Comparison of ENCODE assay signal across 13 cellular contexts in genomic region chr13:32837973-32838940, GRCh38.
DNase-seq lines count a peak whose midpoint lies in the region; ATAC-seq, FAIRE-seq and TF ChIP-seq lines count a peak whose summit lies in the region.
"Had no signal": no experiment of that assay in that cellular context is flagged by ENCODE, and none has a peak within 500 bp of the region (broad histone marks: within the 10 kb centered on the region; RNA-seq: fewer than 3 reads in every experiment).

No MANE protein-coding gene starts in this region.

- H3K9me3 ChIP-seq in BLaER1 treated with 17β-estradiol and CSF1 and Interleukin-3, amounts not matched to agents 10 nM and 100 nM (replicated peaks in 1 of 11): peaks cover 10 to 33% (median 23%) of the 10 kb centered on the region in 11 experiments
- H3K9me3 ChIP-seq in astrocyte (ENCODE audit: insufficient read depth, low read depth, low read length) (no peaks in the 10 kb centered on the region), GM23248 (ENCODE audit: low read depth) (no peaks in the 10 kb centered on the region)

- H3K4me1 Mint-ChIP-seq in astrocyte (ENCODE audit: low read depth, unreplicated experiment) (peaks cover 4% of the 10 kb centered on the region), nephron progenitor cell (peaks cover 35% of the 10 kb centered on the region)

- no peaks in the 10 kb centered on the region for H3K27me3 Mint-ChIP-seq in astrocyte (ENCODE audit: low read depth, unreplicated experiment)
- no peaks in the 10 kb centered on the region for H3K27me3 Mint-ChIP-seq in nephron progenitor cell (ENCODE audit: low read depth, poor library complexity)
- H3K27me3 Mint-ChIP-seq: CD4-positive, CD25-positive, alpha-beta regulatory T cell had no signal

- H3K9me3 Mint-ChIP-seq in astrocyte (ENCODE audit: unreplicated experiment): no peaks in the 10 kb centered on the region
- H3K9me3 Mint-ChIP-seq in nephron progenitor cell: peaks cover 35% of the 10 kb centered on the region

- TF ChIP-seq CTCF in astrocyte (IDR thresholded peaks at IDR 0.05; ENCODE audit: insufficient read depth, low read depth, low read length) (no peak), nephron progenitor cell (IDR thresholded peaks at IDR 0.05) (no peak)

- 84 to 86% methylated on average over 18 of the region's 18 CpGs for WGBS in GM23248 (ENCODE audit: low coverage in 1 of 2, low lambda C conversion rate in 2 of 2, missing lambda C conversion rate in 2 of 2), 2 experiments

- no peaks in the 10 kb centered on the region for H4K20me1 ChIP-seq in BLaER1 treated with 17β-estradiol and CSF1 and Interleukin-3, amounts not matched to agents 10 nM and 100 nM
- H4K20me1 ChIP-seq in astrocyte (ENCODE audit: insufficient read depth, low read length) (no peaks in the 10 kb centered on the region), GM23248 (ENCODE audit: insufficient read depth) (no peaks in the 10 kb centered on the region)

- no peaks in the 10 kb centered on the region for H3F3A ChIP-seq in GM23248 (ENCODE audit: insufficient read depth)

- ATAC-seq in GM18498 (IDR thresholded peaks at IDR 0.05; ENCODE audit: unreplicated experiment): no peak

- H3K36me3 ChIP-seq in BLaER1 treated with 17β-estradiol and CSF1 and Interleukin-3, amounts not matched to agents 10 nM and 100 nM: no peaks in the 10 kb centered on the region
- no peaks in the 10 kb centered on the region for H3K36me3 ChIP-seq in astrocyte (ENCODE audit: insufficient read depth, low read length)
- H3K36me3 ChIP-seq in GM23248 (ENCODE audit: low read depth): no peaks in the 10 kb centered on the region
- H3K36me3 ChIP-seq: cardiac muscle cell, right atrium auricular region had no signal

- peaks cover 0 to 26% (median 24%) of the 10 kb centered on the region in 10 experiments; a peak in 17 of 20 replicates for H3K4me1 ChIP-seq in BLaER1 treated with 17β-estradiol and CSF1 and Interleukin-3, amounts not matched to agents 10 nM and 100 nM
- H3K4me1 ChIP-seq in astrocyte (ENCODE audit: insufficient read depth, low read length) (peaks cover 7% of the 10 kb centered on the region), GM23248 (ENCODE audit: insufficient read depth) (no peaks in the 10 kb centered on the region)

- DNase-seq in astrocyte (ENCODE audit: low read depth): no peak
- DNase-seq in nephron progenitor cell: no peak
- no peak for DNase-seq in activated CD4-positive, CD25-positive, alpha-beta regulatory T cell (lab: John Stamatoyannopoulos, UW)
- no peak for DNase-seq in GM23248
- no peak for DNase-seq in NCI-H446 (lab: John Stamatoyannopoulos, UW)
- DNase-seq: activated CD4-positive, CD25-positive, alpha-beta regulatory T cell treated with anti-CD3 and anti-CD28 coated beads, Interleukin-2, amount 50 U/mL, for 72 hours; hippocampal formation had no signal

- FAIRE-seq in astrocyte (lab: Jason Lieb, UNC): no peak

- peak overlapping the region; percentile 19 for H2AFZ ChIP-seq in astrocyte (ENCODE audit: low read depth, low read length)
- H2AFZ ChIP-seq in GM23248: no peak overlapping the region

- H3K27ac Mint-ChIP-seq in astrocyte (ENCODE audit: unreplicated experiment): no peak overlapping the region
- peak overlapping the region; percentile 96 for H3K27ac Mint-ChIP-seq in nephron progenitor cell
- H3K27ac Mint-ChIP-seq: CD4-positive, CD25-positive, alpha-beta regulatory T cell had no signal

- no peak overlapping the region for H3K9ac ChIP-seq in BLaER1 treated with 17β-estradiol and CSF1 and Interleukin-3, amounts not matched to agents 10 nM and 100 nM
- H3K9ac ChIP-seq in astrocyte (ENCODE audit: low read length) (no peak overlapping the region), GM23248 (no peak overlapping the region)

- H3K79me2 ChIP-seq in astrocyte (ENCODE audit: insufficient read depth, low read length) (no peaks in the 10 kb centered on the region), GM23248 (ENCODE audit: insufficient read depth) (no peaks in the 10 kb centered on the region)

- in situ Hi-C loops in GM23248 (cut with MboI): no loop called here

- peak overlapping the region in 9 of 11 experiments; percentile 8 to 62 (median 31); a peak in 15 of 22 replicates for H3K4me2 ChIP-seq in BLaER1 treated with 17β-estradiol and CSF1 and Interleukin-3, amounts not matched to agents 10 nM and 100 nM
- H3K4me2 ChIP-seq in astrocyte (ENCODE audit: low read length): no peak overlapping the region
- H3K4me2 ChIP-seq in GM23248 (ENCODE audit: unreplicated experiment): no peak overlapping the region

- H3K4me3 ChIP-seq in BLaER1 treated with 17β-estradiol and CSF1 and Interleukin-3, amounts not matched to agents 10 nM and 100 nM: no peak overlapping the region
- H3K4me3 ChIP-seq in GM08714 (ENCODE audit: low read length) (peak overlapping the region; percentile 29; the same call in 1 of the 2 replicates), astrocyte (ENCODE audit: insufficient read depth, low read depth, low read length) (no peak overlapping the region), GM23248 (no peak overlapping the region)
- H3K4me3 ChIP-seq: cardiac muscle cell, right atrium auricular region had no signal

- H3K36me3 Mint-ChIP-seq in astrocyte (ENCODE audit: low read depth, unreplicated experiment) (no peaks in the 10 kb centered on the region), nephron progenitor cell (ENCODE audit: low read depth) (peaks cover 14% of the 10 kb centered on the region)
- H3K36me3 Mint-ChIP-seq: CD4-positive, CD25-positive, alpha-beta regulatory T cell had no signal

- no peak overlapping the region for H3K27ac ChIP-seq in BLaER1 treated with 17β-estradiol and CSF1 and Interleukin-3, amounts not matched to agents 10 nM and 100 nM
- H3K27ac ChIP-seq in astrocyte (ENCODE audit: low read depth, low read length) (no peak overlapping the region), GM23248 (no peak overlapping the region)
- H3K27ac ChIP-seq: cardiac muscle cell, right atrium auricular region had no signal

- H3K27me3 ChIP-seq in BLaER1 treated with 17β-estradiol and CSF1 and Interleukin-3, amounts not matched to agents 10 nM and 100 nM: no peaks in the 10 kb centered on the region
- no peaks in the 10 kb centered on the region for H3K27me3 ChIP-seq in astrocyte (ENCODE audit: insufficient read depth, low read length)
- no peaks in the 10 kb centered on the region for H3K27me3 ChIP-seq in GM23248 (replicated peaks; ENCODE audit: insufficient read depth)
- H3K27me3 ChIP-seq: cardiac muscle cell, right atrium auricular region had no signal

- no peak overlapping the region for H3K4me3 Mint-ChIP-seq in astrocyte (ENCODE audit: unreplicated experiment)
- peak overlapping the region; percentile 40 for H3K4me3 Mint-ChIP-seq in nephron progenitor cell
- H3K4me3 Mint-ChIP-seq: CD4-positive, CD25-positive, alpha-beta regulatory T cell had no signal

- no peaks in the 10 kb centered on the region for H3K9me2 ChIP-seq in GM23248 (ENCODE audit: insufficient read depth)

Comparison
In these comparisons a context has a peak if more than half of its experiments do, and no peak if none do; other contexts are left out.
1. H3K4me2 ChIP-seq: peak in BLaER1 treated with 17β-estradiol and CSF1 and Interleukin-3, amounts not matched to agents 10 nM and 100 nM (9 of 11); none in astrocyte (single experiment) and GM23248 (single experiment).